In the genomic region with DNA sequence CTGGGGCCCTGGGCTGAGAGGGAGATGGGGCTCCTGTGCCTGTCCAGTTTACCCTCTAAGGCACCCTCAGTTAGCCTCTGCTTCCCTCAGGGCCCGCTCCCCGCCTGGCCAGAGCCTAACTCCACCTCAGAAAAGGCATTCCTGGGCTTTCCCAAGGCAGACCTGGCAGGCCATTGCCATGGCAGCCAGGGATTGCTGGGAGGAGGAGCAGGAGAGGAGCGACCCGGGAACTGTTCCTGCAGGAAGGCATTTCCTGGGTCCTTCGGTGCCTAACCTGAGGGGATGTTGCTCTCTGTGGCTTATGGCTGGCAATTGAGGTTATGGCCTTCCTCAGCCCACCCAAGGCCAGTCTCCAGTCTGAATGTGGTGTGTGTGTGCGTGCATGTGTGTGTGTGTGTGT, we compare ENCODE assay signal across 15 cellular contexts.
"Had no signal": no experiment of that assay in that cellular context is flagged by ENCODE, and none has a peak within 500 bp of the region (broad histone marks: within the 10 kb centered on the region; RNA-seq: fewer than 3 reads in every experiment).

No MANE protein-coding gene starts in this region.

- H3K27ac Mint-ChIP-seq: activated CD4-positive, alpha-beta memory T cell treated with anti-CD3 and anti-CD28 coated beads for 36 hours; activated naive CD8-positive, alpha-beta T cell; naive thymus-derived CD8-positive, alpha-beta T cell; stimulated activated naive CD8-positive, alpha-beta T cell treated with anti-CD3 and anti-CD28 coated beads, Interleukin-15, Interleukin-2, amounts not matched to agents 100 ng/mL and 50 ng/mL, for 24 hours had no signal

- H3K27me3 ChIP-seq: brain microvascular endothelial cell, foreskin keratinocyte, upper lobe of right lung had no signal

- ATAC-seq: foreskin keratinocyte; naive thymus-derived CD8-positive, alpha-beta T cell; upper lobe of right lung had no signal

- H3K27ac ChIP-seq: brain microvascular endothelial cell, upper lobe of right lung had no signal

- DNase-seq: activated CD4-positive, alpha-beta memory T cell treated with anti-CD3 and anti-CD28 coated beads for 36 hours; activated gamma-delta T cell; activated T-cell treated with anti-CD3 and anti-CD28 coated beads, Interleukin-2, amount 50 U/mL, for 48 hours; amygdala; brain microvascular endothelial cell; cerebellar nuclear complex; foreskin keratinocyte; naive thymus-derived CD8-positive, alpha-beta T cell; occipital lobe; stimulated activated CD4-positive, alpha-beta T cell treated with anti-CD3 and anti-CD28 coated beads, Interleukin-4, amount 100 ng/mL, for 1 hour; stimulated activated CD8-positive, alpha-beta memory T cell treated with anti-CD3 and anti-CD28 coated beads, Interleukin-4, amount 100 ng/mL, for 48 hours; T1000; upper lobe of right lung had no signal

- H3K4me3 ChIP-seq: upper lobe of right lung had no signal

- H3K9me3 ChIP-seq: upper lobe of right lung had no signal

- H3K36me3 ChIP-seq: brain microvascular endothelial cell, upper lobe of right lung had no signal

- H3K27me3 Mint-ChIP-seq: activated CD4-positive, alpha-beta memory T cell treated with anti-CD3 and anti-CD28 coated beads for 36 hours; activated naive CD8-positive, alpha-beta T cell; naive thymus-derived CD8-positive, alpha-beta T cell; stimulated activated naive CD8-positive, alpha-beta T cell treated with anti-CD3 and anti-CD28 coated beads, Interleukin-15, Interleukin-2, amounts not matched to agents 100 ng/mL and 50 ng/mL, for 24 hours had no signal

- H3K36me3 Mint-ChIP-seq: activated CD4-positive, alpha-beta memory T cell treated with anti-CD3 and anti-CD28 coated beads for 36 hours; activated naive CD8-positive, alpha-beta T cell; naive thymus-derived CD8-positive, alpha-beta T cell had no signal

- H3K4me1 ChIP-seq: upper lobe of right lung had no signal

- H3K4me3 Mint-ChIP-seq: activated CD4-positive, alpha-beta memory T cell treated with anti-CD3 and anti-CD28 coated beads for 36 hours; activated naive CD8-positive, alpha-beta T cell; stimulated activated naive CD8-positive, alpha-beta T cell treated with anti-CD3 and anti-CD28 coated beads, Interleukin-15, Interleukin-2, amounts not matched to agents 100 ng/mL and 50 ng/mL, for 24 hours had no signal

- H3K9me3 Mint-ChIP-seq: activated CD4-positive, alpha-beta memory T cell treated with anti-CD3 and anti-CD28 coated beads for 36 hours; naive thymus-derived CD8-positive, alpha-beta T cell; stimulated activated naive CD8-positive, alpha-beta T cell treated with anti-CD3 and anti-CD28 coated beads, Interleukin-15, Interleukin-2, amounts not matched to agents 100 ng/mL and 50 ng/mL, for 24 hours had no signal
